ENCODE assay signal across 12 cellular contexts in the genomic region with DNA sequence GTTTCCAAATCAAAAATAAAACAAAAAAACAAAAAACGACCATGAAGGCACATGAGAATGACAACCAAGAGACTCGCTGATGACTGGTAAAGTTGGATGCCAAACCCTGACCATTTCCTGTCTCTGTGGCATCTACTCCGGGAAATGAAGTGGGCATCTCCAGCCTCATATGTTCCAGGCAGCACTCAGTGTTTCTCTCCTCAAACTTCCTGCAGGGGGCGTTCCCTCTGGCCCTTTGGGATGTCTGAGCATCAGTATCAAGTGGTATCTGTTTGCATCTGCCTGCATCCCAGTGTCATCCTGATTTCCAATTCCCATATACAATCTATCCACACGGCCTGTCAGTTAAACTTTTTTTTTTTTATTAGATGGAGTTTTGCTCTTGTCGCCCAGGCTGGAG. TPM values are rescaled to one million over a fixed set of nuclear protein-coding genes. Genes with fewer than 3 reads are reported as not detected.
DNase-seq lines count a peak whose midpoint lies in the region; ATAC-seq and TF ChIP-seq lines count a peak whose summit lies in the region.
"Had no signal": no experiment of that assay in that cellular context is flagged by ENCODE, and none has a peak within 500 bp of the region (broad histone marks: within the 10 kb centered on the region; RNA-seq: fewer than 3 reads in every experiment).

No MANE protein-coding gene starts in this region.

- no peak overlapping the region for H3K4me2 ChIP-seq in OCI-LY1 (ENCODE audit: low read length)

- DNase-seq in AG04450 (ENCODE audit: low read depth, low spot score) (no peak), GM10248 (ENCODE audit: extremely low spot score) (no peak), esophagus muscularis mucosa (ENCODE audit: extremely low spot score) (peak; percentile 91), OCI-M2 (lab: John Stamatoyannopoulos, UW; ENCODE audit: unreplicated experiment) (no peak), DMS153 treated with DMSO at 0.1 percent for 48 hours (lab: John Stamatoyannopoulos, UW; ENCODE audit: unreplicated experiment) (no peak)
- no peak for DNase-seq in activated naive CD4-positive, alpha-beta T cell treated with Interleukin-2 at 50 U/mL for 16 hours
- DNase-seq: GOT3, mucosa of descending colon had no signal

- no peaks in the 10 kb centered on the region for H3F3A ChIP-seq in OCI-LY1 (ENCODE audit: insufficient read depth, low read length)

- TF ChIP-seq CTCF in AG04450 (IDR thresholded peaks at IDR 0.05; ENCODE audit: low read depth, low read length) (peak; percentile 27; the same call in 1 of the 2 replicates), GM10248 (IDR thresholded peaks at IDR 0.05; ENCODE audit: control extremely low read depth, extremely low read depth, low read depth, missing control alignments) (peak; percentile 35), OCI-LY1 (IDR thresholded peaks at IDR 0.05; ENCODE audit: low read length) (peak; percentile 35; the same call in 1 of the 2 replicates), esophagus muscularis mucosa (IDR thresholded peaks at IDR 0.05) (no peak)

- TF ChIP-seq EP300 in esophagus muscularis mucosa (IDR thresholded peaks at IDR 0.05), result no peak

- no peaks in the 10 kb centered on the region for H3K9me2 ChIP-seq in OCI-LY1 (ENCODE audit: low read depth, low read length)

- no peaks in the 10 kb centered on the region for H3K79me2 ChIP-seq in OCI-LY1 (ENCODE audit: insufficient read depth, low read length)

- intact Hi-C loops in esophagus muscularis mucosa (cut with DNase I), result no loop called here

- H3K9ac ChIP-seq in OCI-LY1 (ENCODE audit: low read length), result no peak overlapping the region

- H3K4me1 ChIP-seq in OCI-LY1 (ENCODE audit: insufficient read depth, low read length, severe bottlenecking) (no peaks in the 10 kb centered on the region), esophagus muscularis mucosa (no peaks in the 10 kb centered on the region)
- H3K4me1 ChIP-seq: SJSA1 had no signal

- H3K9me3 ChIP-seq in AG04450 (ENCODE audit: control insufficient read depth, insufficient read depth, low read length), result no peaks in the 10 kb centered on the region; the same call in 1 of the 2 replicates
- no peaks in the 10 kb centered on the region for H3K9me3 ChIP-seq in OCI-LY1 (ENCODE audit: low read length)
- H3K9me3 ChIP-seq in esophagus muscularis mucosa, result no peaks in the 10 kb centered on the region
- H3K9me3 ChIP-seq: mucosa of descending colon, SJSA1 had no signal

- H3K27ac ChIP-seq in AG04450 (ENCODE audit: low read depth, low read length) (no peak overlapping the region), OCI-LY1 (ENCODE audit: low read depth, low read length, poor library complexity, severe bottlenecking) (no peak overlapping the region), esophagus muscularis mucosa (replicated peaks in 1 of 4) (no peak overlapping the region)
- H3K27ac ChIP-seq: SJSA1 had no signal

- H2AFZ ChIP-seq in OCI-LY1 (ENCODE audit: low read length), result no peak overlapping the region

- POLR2A ChIA-PET in AG04450 (lab: Yijun Ruan, JAX) (no interaction called here), GM10248 (lab: Yijun Ruan, JAX) (no interaction called here)

- no peak for TF ChIP-seq POLR2A in esophagus muscularis mucosa (IDR thresholded peaks at IDR 0.05; ENCODE audit: low read depth)

- H3K4me3 ChIP-seq in AG04450 (ENCODE audit: low read depth, low read length) (no peak overlapping the region), OCI-LY1 (ENCODE audit: low read depth, low read length, poor library complexity, severe bottlenecking) (no peak overlapping the region), esophagus muscularis mucosa (no peak overlapping the region)
- H3K4me3 ChIP-seq: mucosa of descending colon, SJSA1 had no signal

- CTCF ChIA-PET in AG04450 (lab: Charles Lee), result interaction anchor here (0.6 kb wide), 1 partner anchor 160 kb away, joined by 4 read pairs; no protein-coding TSS in a partner anchor
- CTCF ChIA-PET in GM10248 (lab: Yijun Ruan, JAX), result interaction anchor here (1.1 kb wide), 1 partner anchor 21 kb away, joined by 3 read pairs; a partner anchor contains a TSS

- H3K27me3 ChIP-seq in AG04450 (ENCODE audit: control insufficient read depth, insufficient read depth, low read length) (no peaks in the 10 kb centered on the region), OCI-LY1 (ENCODE audit: insufficient read depth, low read length) (no peaks in the 10 kb centered on the region), esophagus muscularis mucosa (peaks cover 0 to 18% (median 0%) of the 10 kb centered on the region in 4 donors)

- no peaks in the 10 kb centered on the region for H4K20me1 ChIP-seq in OCI-LY1 (ENCODE audit: insufficient read depth, low read length)

- WGBS in esophagus muscularis mucosa, result 7% methylated on average over 6 of the region's 6 CpGs

- ATAC-seq in GM21529 (IDR thresholded peaks at IDR 0.05; ENCODE audit: unreplicated experiment), result no peak
- ATAC-seq: mucosa of descending colon had no signal

- H3K36me3 ChIP-seq in OCI-LY1 (ENCODE audit: insufficient read depth, low read length), result no peaks in the 10 kb centered on the region
- no peaks in the 10 kb centered on the region for H3K36me3 ChIP-seq in esophagus muscularis mucosa
- H3K36me3 ChIP-seq: SJSA1 had no signal

RNA-seq across cellular contexts. Expression of a gene that starts 9.8 kb away (rescaled TPM):
- not detected in 2 replicates for polyA plus RNA-seq in AG04450 (2011; rRNA removed)
- not detected in 2 replicates for polyA minus RNA-seq in AG04450 (2011; rRNA and poly(A)+ RNA removed)
- under 1 TPM in 1 of 4 donors, not detected in 3; 0.29 TPM for total RNA-seq in esophagus muscularis mucosa
- total RNA-seq: SJSA1 had no signal

RNA-seq across cellular contexts. Expression of a gene that starts 20.1 kb away (rescaled TPM):
- not detected in 2 replicates for polyA plus RNA-seq in AG04450 (2011; rRNA removed)
- polyA minus RNA-seq in AG04450 (2011; rRNA and poly(A)+ RNA removed), result not detected in 2 replicates
- 1 to 10 TPM in 3 of 4 donors, under 1 TPM in 1; 0.58 to 6.3 (median 3.5) TPM for total RNA-seq in esophagus muscularis mucosa
- total RNA-seq: SJSA1 had no signal

RNA-seq across cellular contexts. Expression of a gene that starts 33.0 kb away (rescaled TPM):
- not detected in 2 replicates for polyA plus RNA-seq in AG04450 (2011; rRNA removed)
- not detected in 2 replicates for polyA minus RNA-seq in AG04450 (2011; rRNA and poly(A)+ RNA removed)
- total RNA-seq in esophagus muscularis mucosa, result not detected
- total RNA-seq: activated T-helper 1 cell treated with anti-CD3 and anti-CD28 coated beads, Interleukin-12 subunit alpha, Interleukin-12 subunit beta, Interleukin-2, Interleukin-4 antibody, amounts not matched to agents 30 ng/mL and 10 ng/mL and 1 ng/mL, durations not matched to agents 14 hours and 24 hours and 36 hours; SJSA1 had no signal

RNA-seq across cellular contexts. Expression of a gene that starts 53.1 kb away (rescaled TPM):
- not detected in 2 replicates for polyA plus RNA-seq in AG04450 (2011; rRNA removed)
- not detected in 2 replicates for polyA minus RNA-seq in AG04450 (2011; rRNA and poly(A)+ RNA removed)
- 1 to 10 TPM in 1 of 4 donors, under 1 TPM in 2, not detected in 1; 0.66 to 1.7 (median 0.86) TPM for total RNA-seq in esophagus muscularis mucosa
- total RNA-seq: SJSA1 had no signal

RNA-seq across cellular contexts. Expression of a gene that starts 59.7 kb away (rescaled TPM):
- 4.8 and 6.4 TPM in 2 replicates for polyA plus RNA-seq in AG04450 (2011; rRNA removed)
- polyA minus RNA-seq in AG04450 (2011; rRNA and poly(A)+ RNA removed), result 10.3 and 14.0 TPM in 2 replicates
- 1 to 10 TPM; 3.6 to 5.8 (median 4.9) TPM for total RNA-seq in esophagus muscularis mucosa

Comparison
In these comparisons a context has a peak if more than half of its experiments do, and no peak if none do; other contexts are left out.
1. CTCF ChIP-seq: peak in AG04450 (single experiment), GM10248 (single experiment) and OCI-LY1 (single experiment); none in esophagus muscularis mucosa (0 of 3).